ENCODE assay signal across 14 cellular contexts in the genomic region with DNA sequence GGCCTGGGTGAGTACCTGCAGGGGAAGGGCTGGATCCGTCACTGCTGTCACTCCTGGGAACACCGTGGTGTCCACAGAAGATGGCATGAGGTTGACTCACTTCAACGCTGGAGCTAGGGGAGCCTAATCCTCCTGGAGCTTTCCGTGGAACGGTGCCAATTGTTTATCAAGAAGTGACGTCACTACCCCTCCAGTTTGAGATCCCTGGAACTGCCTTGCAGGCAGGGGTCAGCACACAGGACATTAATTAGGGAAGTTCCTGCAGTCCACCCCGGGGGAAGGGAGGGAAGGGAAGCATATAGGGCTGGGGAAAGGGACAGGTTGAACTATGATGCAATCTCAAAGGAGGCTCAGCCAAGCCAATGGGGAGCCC.
DNase-seq lines count a peak whose midpoint lies in the region; ATAC-seq and TF ChIP-seq lines count a peak whose summit lies in the region.
"Had no signal": no experiment of that assay in that cellular context is flagged by ENCODE, and none has a peak within 500 bp of the region (broad histone marks: within the 10 kb centered on the region; RNA-seq: fewer than 3 reads in every experiment).

No MANE protein-coding gene starts in this region.

- no peaks in the 10 kb centered on the region for H3K4me1 Mint-ChIP-seq in activated CD4-positive, alpha-beta T cell treated with anti-CD3 and anti-CD28 coated beads, Interleukin-2, amount 10 ng/mL, durations not matched to agents 24 days and 14 days
- H3K4me1 Mint-ChIP-seq: CD4-positive, alpha-beta memory T cell had no signal

- POLR2A ChIA-PET in HEK293 (lab: Yijun Ruan, JAX) = no interaction called here

- DNase-seq in Right ventricle myocardium inferior (ENCODE audit: missing footprints) (no peak), right cardiac atrium (no peak), NCI-H69 (lab: John Stamatoyannopoulos, UW) (peak; percentile 16), left kidney (ENCODE audit: low read depth, low spot score) (peak; percentile 33)
- DNase-seq in activated CD4-positive, alpha-beta T cell treated with anti-CD3 and anti-CD28 coated beads, Interleukin-2, amount 10 ng/mL, durations not matched to agents 24 days and 14 days = no peak
- DNase-seq: BE2C; CD4-positive, alpha-beta memory T cell; H7 had no signal

- H3K27ac ChIP-seq in right cardiac atrium (ENCODE audit: low read length) (no peak overlapping the region), HEK293 (ENCODE audit: extremely low read depth, low read depth, low read length) (no peak overlapping the region)
- H3K27ac ChIP-seq: A549, C4-2B had no signal

- no peaks in the 10 kb centered on the region for H3K4me1 ChIP-seq in right cardiac atrium (ENCODE audit: control insufficient read depth, insufficient read depth, low read length)
- H3K4me1 ChIP-seq in HEK293 (ENCODE audit: control insufficient read depth, insufficient read depth, low read length) = no peaks in the 10 kb centered on the region
- H3K4me1 ChIP-seq: A549, BE2C had no signal

- 24% methylated on average over 7 of the region's 7 CpGs for WGBS in right cardiac atrium

- no peaks in the 10 kb centered on the region for H3K9me3 Mint-ChIP-seq in activated CD4-positive, alpha-beta T cell treated with anti-CD3 and anti-CD28 coated beads, Interleukin-2, amount 10 ng/mL, durations not matched to agents 24 days and 14 days
- H3K9me3 Mint-ChIP-seq: CD4-positive, alpha-beta memory T cell had no signal

- H3K36me3 Mint-ChIP-seq in activated CD4-positive, alpha-beta T cell treated with anti-CD3 and anti-CD28 coated beads, Interleukin-2, amount 10 ng/mL, durations not matched to agents 24 days and 14 days (ENCODE audit: low read depth) = no peaks in the 10 kb centered on the region
- H3K36me3 Mint-ChIP-seq: CD4-positive, alpha-beta memory T cell had no signal

- peaks cover 3% of the 10 kb centered on the region for H3K27me3 ChIP-seq in right cardiac atrium (ENCODE audit: control insufficient read depth, insufficient read depth)
- H3K27me3 ChIP-seq: BE2C had no signal

- no peak for TF ChIP-seq CTCF in HEK293 (tag by site-specific recombination; IDR thresholded peaks at IDR 0.05)

- H3K9me3 ChIP-seq in right cardiac atrium (ENCODE audit: control insufficient read depth, low read length) (no peaks in the 10 kb centered on the region), HEK293 (ENCODE audit: control insufficient read depth, insufficient read depth, low read depth, low read length) (no peaks in the 10 kb centered on the region)
- H3K9me3 ChIP-seq: A549, BE2C had no signal

- CTCF ChIA-PET in HEK293 (lab: Yijun Ruan, JAX) = no interaction called here

- H3K27ac Mint-ChIP-seq in activated CD4-positive, alpha-beta T cell treated with anti-CD3 and anti-CD28 coated beads, Interleukin-2, amount 10 ng/mL, durations not matched to agents 24 days and 14 days = no peak overlapping the region
- H3K27ac Mint-ChIP-seq: CD4-positive, alpha-beta memory T cell; GM23338 had no signal

- ATAC-seq in Right ventricle myocardium inferior = peak; percentile 28
- ATAC-seq in right cardiac atrium = no peak
- ATAC-seq in GM21786 (IDR thresholded peaks at IDR 0.05; ENCODE audit: unreplicated experiment) = no peak
- ATAC-seq: A549, GM12878, GM23338 had no signal

- no peaks in the 10 kb centered on the region for H3K36me3 ChIP-seq in HEK293 (ENCODE audit: control insufficient read depth in 2 of 2, insufficient read depth in 1 of 2, low read length in 2 of 2)
- H3K36me3 ChIP-seq: BE2C had no signal

- H3K4me3 ChIP-seq in right cardiac atrium (ENCODE audit: low read length) (no peak overlapping the region), HEK293 (ENCODE audit: low read depth, low read length) (no peak overlapping the region)
- H3K4me3 ChIP-seq: A549, GM12878, GM23338 had no signal

- H3K4me3 Mint-ChIP-seq in activated CD4-positive, alpha-beta T cell treated with anti-CD3 and anti-CD28 coated beads, Interleukin-2, amount 10 ng/mL, durations not matched to agents 24 days and 14 days = no peak overlapping the region
- H3K4me3 Mint-ChIP-seq: CD4-positive, alpha-beta memory T cell; GM23338 had no signal

- intact Hi-C loops in Right ventricle myocardium inferior (cut with DNase I) = no loop called here
- intact Hi-C loops in right cardiac atrium (cut with DNase I) = no loop called here
- intact Hi-C loops in activated CD4-positive, alpha-beta T cell treated with anti-CD3 and anti-CD28 coated beads, Interleukin-2, amount 10 ng/mL, durations not matched to agents 24 days and 14 days (cut with micrococcal nuclease) = no loop called here

- peaks cover 3% of the 10 kb centered on the region for H3K27me3 Mint-ChIP-seq in activated CD4-positive, alpha-beta T cell treated with anti-CD3 and anti-CD28 coated beads, Interleukin-2, amount 10 ng/mL, durations not matched to agents 24 days and 14 days

TF ChIP-seq in HEK293, 187 proteins besides CTCF, POLR2A, EP300 and RAD21 (continues in another document):
- TF ChIP-seq MEIS1 (CRISPR knock-in tag; IDR thresholded peaks at IDR 0.05; ENCODE audit: borderline replicate concordance) = no peak
- TF ChIP-seq SP7 (tag by site-specific recombination; IDR thresholded peaks at IDR 0.05) = no peak
- no peak for TF ChIP-seq ZNF140 (tag by site-specific recombination; IDR thresholded peaks at IDR 0.05)
- TF ChIP-seq, protein P1, sequence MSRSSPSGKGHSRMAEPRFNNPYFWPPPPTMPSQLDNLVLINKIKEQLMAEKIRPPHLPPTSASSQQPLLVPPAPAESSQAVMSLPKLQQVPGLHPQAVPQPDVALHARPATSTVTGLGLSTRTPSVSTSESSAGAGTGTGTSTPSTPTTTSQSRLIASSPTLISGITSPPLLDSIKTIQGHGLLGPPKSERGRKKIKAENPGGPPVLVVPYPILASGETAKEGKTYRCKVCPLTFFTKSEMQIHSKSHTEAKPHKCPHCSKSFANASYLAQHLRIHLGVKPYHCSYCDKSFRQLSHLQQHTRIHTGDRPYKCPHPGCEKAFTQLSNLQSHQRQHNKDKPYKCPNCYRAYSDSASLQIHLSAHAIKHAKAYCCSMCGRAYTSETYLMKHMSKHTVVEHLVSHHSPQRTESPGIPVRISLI (tag by site-specific recombination; IDR thresholded peaks at IDR 0.05) = no peak
- no peak for TF ChIP-seq ZNF155 (tag by site-specific recombination; IDR thresholded peaks at IDR 0.05)
- no peak for TF ChIP-seq ZNF585B (tag by site-specific recombination; IDR thresholded peaks at IDR 0.05)
- TF ChIP-seq ZNF214 (tag by site-specific recombination; IDR thresholded peaks at IDR 0.05; ENCODE audit: borderline replicate concordance) = no peak
- TF ChIP-seq, protein P2, sequence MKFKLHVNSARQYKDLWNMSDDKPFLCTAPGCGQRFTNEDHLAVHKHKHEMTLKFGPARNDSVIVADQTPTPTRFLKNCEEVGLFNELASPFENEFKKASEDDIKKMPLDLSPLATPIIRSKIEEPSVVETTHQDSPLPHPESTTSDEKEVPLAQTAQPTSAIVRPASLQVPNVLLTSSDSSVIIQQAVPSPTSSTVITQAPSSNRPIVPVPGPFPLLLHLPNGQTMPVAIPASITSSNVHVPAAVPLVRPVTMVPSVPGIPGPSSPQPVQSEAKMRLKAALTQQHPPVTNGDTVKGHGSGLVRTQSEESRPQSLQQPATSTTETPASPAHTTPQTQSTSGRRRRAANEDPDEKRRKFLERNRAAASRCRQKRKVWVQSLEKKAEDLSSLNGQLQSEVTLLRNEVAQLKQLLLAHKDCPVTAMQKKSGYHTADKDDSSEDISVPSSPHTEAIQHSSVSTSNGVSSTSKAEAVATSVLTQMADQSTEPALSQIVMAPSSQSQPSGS (tag by site-specific recombination; IDR thresholded peaks at IDR 0.05; ENCODE audit: low read depth) = 0 out of 2 replicates have a peak, but pooled peaks have one; percentile 39
- TF ChIP-seq, protein P3, sequence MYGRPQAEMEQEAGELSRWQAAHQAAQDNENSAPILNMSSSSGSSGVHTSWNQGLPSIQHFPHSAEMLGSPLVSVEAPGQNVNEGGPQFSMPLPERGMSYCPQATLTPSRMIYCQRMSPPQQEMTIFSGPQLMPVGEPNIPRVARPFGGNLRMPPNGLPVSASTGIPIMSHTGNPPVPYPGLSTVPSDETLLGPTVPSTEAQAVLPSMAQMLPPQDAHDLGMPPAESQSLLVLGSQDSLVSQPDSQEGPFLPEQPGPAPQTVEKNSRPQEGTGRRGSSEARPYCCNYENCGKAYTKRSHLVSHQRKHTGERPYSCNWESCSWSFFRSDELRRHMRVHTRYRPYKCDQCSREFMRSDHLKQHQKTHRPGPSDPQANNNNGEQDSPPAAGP (tag by site-specific recombination; IDR thresholded peaks at IDR 0.05) = no peak
- TF ChIP-seq, protein P4, sequence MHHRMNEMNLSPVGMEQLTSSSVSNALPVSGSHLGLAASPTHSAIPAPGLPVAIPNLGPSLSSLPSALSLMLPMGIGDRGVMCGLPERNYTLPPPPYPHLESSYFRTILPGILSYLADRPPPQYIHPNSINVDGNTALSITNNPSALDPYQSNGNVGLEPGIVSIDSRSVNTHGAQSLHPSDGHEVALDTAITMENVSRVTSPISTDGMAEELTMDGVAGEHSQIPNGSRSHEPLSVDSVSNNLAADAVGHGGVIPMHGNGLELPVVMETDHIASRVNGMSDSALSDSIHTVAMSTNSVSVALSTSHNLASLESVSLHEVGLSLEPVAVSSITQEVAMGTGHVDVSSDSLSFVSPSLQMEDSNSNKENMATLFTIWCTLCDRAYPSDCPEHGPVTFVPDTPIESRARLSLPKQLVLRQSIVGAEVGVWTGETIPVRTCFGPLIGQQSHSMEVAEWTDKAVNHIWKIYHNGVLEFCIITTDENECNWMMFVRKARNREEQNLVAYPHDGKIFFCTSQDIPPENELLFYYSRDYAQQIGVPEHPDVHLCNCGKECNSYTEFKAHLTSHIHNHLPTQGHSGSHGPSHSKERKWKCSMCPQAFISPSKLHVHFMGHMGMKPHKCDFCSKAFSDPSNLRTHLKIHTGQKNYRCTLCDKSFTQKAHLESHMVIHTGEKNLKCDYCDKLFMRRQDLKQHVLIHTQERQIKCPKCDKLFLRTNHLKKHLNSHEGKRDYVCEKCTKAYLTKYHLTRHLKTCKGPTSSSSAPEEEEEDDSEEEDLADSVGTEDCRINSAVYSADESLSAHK (tag by site-specific recombination; IDR thresholded peaks at IDR 0.05) = no peak

Comparison
In these comparisons a context has a peak if more than half of its experiments do, and no peak if none do; other contexts are left out.
1. DNase-seq: peak in NCI-H69 (single experiment) and left kidney (single experiment); none in Right ventricle myocardium inferior (single experiment), right cardiac atrium (0 of 3) and activated CD4-positive, alpha-beta T cell treated with anti-CD3 and anti-CD28 coated beads, Interleukin-2, amount 10 ng/mL, durations not matched to agents 24 days and 14 days (single experiment).